Comparison of ENCODE assay signal across 1 cellular context in the genomic region with DNA sequence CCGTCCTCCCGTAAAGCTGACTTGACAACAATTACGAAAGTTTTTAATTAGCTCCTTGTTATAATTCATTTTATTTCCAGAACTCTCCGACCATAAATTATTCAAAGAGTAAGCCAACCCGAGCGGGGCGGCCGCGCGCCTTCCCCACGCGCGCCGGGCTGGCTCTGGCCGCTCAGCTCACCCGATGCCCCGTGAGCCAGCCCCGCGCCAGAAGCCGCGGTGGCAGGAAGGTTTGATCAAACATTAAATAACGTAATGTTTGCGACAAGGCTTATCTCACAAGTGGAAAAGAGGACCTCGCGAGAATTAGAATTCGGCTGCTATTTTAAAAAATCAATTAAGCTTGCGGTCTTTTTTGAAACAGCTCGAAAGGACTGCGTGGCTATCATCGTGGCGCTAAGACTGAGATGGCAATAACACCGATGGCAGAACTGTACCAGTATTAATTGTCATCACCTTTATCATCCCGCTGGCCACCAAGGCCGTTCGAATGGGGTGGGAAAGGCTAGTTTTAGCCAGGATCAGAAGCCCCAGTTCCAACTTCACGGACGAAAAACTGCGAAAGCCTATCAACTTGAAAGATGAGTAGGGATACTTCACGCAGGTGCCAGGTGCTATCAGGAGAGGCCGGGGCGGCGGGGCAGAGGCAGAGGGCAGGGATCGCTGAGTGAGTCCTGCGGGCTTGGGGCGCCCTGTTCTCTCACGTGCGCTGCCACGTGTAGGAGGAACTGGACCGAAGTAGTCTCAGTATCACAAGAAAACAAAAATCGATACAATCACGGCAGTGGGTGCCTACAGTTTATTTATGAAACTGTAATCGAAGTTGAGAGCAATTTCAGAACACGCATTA.
TF ChIP-seq lines count a peak whose summit lies in the region.

No MANE protein-coding gene starts in this region.

TF ChIP-seq in IMR-90, 13 proteins besides CTCF, POLR2A, EP300 and RAD21:
- TF ChIP-seq RFX5 (IDR thresholded peaks at IDR 0.05; ENCODE audit: low read depth, low read length) (no peak), MXI1 (IDR thresholded peaks at IDR 0.05; ENCODE audit: borderline replicate concordance, low read depth, low read length) (no peak), BHLHE40 (IDR thresholded peaks at IDR 0.05; ENCODE audit: low read depth, low read length) (no peak), FOS (IDR thresholded peaks at IDR 0.05; ENCODE audit: low read depth, low read length) (no peak), CHD1 (IDR thresholded peaks at IDR 0.05; ENCODE audit: low read depth, low read length) (no peak), MAFK (IDR thresholded peaks at IDR 0.05; ENCODE audit: low read depth, low read length) (no peak)
- TF ChIP-seq, protein P1, sequence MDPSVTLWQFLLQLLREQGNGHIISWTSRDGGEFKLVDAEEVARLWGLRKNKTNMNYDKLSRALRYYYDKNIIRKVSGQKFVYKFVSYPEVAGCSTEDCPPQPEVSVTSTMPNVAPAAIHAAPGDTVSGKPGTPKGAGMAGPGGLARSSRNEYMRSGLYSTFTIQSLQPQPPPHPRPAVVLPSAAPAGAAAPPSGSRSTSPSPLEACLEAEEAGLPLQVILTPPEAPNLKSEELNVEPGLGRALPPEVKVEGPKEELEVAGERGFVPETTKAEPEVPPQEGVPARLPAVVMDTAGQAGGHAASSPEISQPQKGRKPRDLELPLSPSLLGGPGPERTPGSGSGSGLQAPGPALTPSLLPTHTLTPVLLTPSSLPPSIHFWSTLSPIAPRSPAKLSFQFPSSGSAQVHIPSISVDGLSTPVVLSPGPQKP (IDR thresholded peaks at IDR 0.05; ENCODE audit: borderline replicate concordance, low read depth, low read length) = no peak
